Comparison of ENCODE assay signal across 8 cellular contexts in the genomic region with DNA sequence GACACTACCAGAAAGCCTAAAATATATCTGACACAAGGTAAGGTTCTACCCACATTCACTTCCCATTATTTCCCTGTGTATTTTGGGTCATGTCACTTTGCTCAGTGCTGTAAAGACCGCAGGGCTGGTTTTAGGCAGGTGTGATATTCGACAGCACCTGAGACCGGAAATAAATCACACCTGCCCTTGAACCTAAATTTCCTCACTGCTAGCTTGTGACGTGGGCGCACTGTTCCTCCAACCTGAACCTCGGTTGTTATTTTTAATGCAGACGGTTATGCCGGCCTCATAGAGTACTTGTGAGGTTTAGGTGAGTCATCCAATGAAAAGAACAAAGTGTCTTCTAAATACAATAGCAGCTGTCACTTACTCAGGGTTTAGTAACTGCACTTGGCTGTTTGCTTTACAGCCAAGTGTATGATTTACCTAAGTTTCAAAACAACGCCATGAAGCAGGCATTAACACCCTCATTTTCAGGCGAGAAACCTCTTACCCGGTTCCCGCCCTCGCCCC. TPM values are rescaled to one million over a fixed set of nuclear protein-coding genes. Genes with fewer than 3 reads are reported as not detected.
DNase-seq lines count a peak whose midpoint lies in the region; ATAC-seq and TF ChIP-seq lines count a peak whose summit lies in the region.

No MANE protein-coding gene starts in this region.

- H3K4me1 ChIP-seq in hepatocyte (ENCODE audit: insufficient read depth) (no peaks in the 10 kb centered on the region), skeletal muscle tissue (ENCODE audit: control insufficient read depth in 3 of 3, insufficient read depth in 3 of 3, low read length in 3 of 3) (peaks cover 2 to 15% (median 9%) of the 10 kb centered on the region in 3 donors)

- peaks cover 27% of the 10 kb centered on the region for H3K4me1 Mint-ChIP-seq in activated naive CD4-positive, alpha-beta T cell treated with anti-CD3 and anti-CD28 coated beads, Interleukin-2, amount 50 U/mL, for 24 hours

- H4K20me1 ChIP-seq in hepatocyte (ENCODE audit: insufficient read depth, poor library complexity, severe bottlenecking) = no peaks in the 10 kb centered on the region

- H3K36me3 Mint-ChIP-seq in activated naive CD4-positive, alpha-beta T cell treated with anti-CD3 and anti-CD28 coated beads, Interleukin-2, amount 50 U/mL, for 24 hours = peaks cover 2% of the 10 kb centered on the region

- peak overlapping the region; percentile 86 for H2AFZ ChIP-seq in hepatocyte

- 35% methylated on average over 13 of the region's 13 CpGs for WGBS in hepatocyte (ENCODE audit: low lambda C conversion rate, missing lambda C conversion rate)

- H3K4me3 Mint-ChIP-seq in activated naive CD4-positive, alpha-beta T cell treated with anti-CD3 and anti-CD28 coated beads, Interleukin-2, amount 50 U/mL, for 24 hours = peak overlapping the region; percentile 86

- H3K9me3 ChIP-seq in hepatocyte (ENCODE audit: low read depth) (no peaks in the 10 kb centered on the region), skeletal muscle tissue (ENCODE audit: control insufficient read depth in 3 of 3, low read length in 3 of 3) (no peaks in the 10 kb centered on the region)

- H3K27me3 Mint-ChIP-seq in activated naive CD4-positive, alpha-beta T cell treated with anti-CD3 and anti-CD28 coated beads, Interleukin-2, amount 50 U/mL, for 24 hours = peaks cover 26% of the 10 kb centered on the region

- H3K27ac ChIP-seq in hepatocyte (peak overlapping the region; percentile 89), skeletal muscle tissue (ENCODE audit: low read depth, low read length) (peak overlapping the region; percentile 80)

- ATAC-seq in HG02763 (IDR thresholded peaks at IDR 0.05; ENCODE audit: unreplicated experiment) = peak; percentile 44

- no peaks in the 10 kb centered on the region for H3K27me3 ChIP-seq in hepatocyte
- peaks cover 11 to 19% (median 16%) of the 10 kb centered on the region in 3 donors for H3K27me3 ChIP-seq in skeletal muscle tissue (ENCODE audit: control insufficient read depth in 3 of 3, insufficient read depth in 3 of 3, low read length in 3 of 3)

- H3K36me3 ChIP-seq in hepatocyte (replicated peaks; ENCODE audit: insufficient read depth, low read depth) (no peaks in the 10 kb centered on the region), skeletal muscle tissue (ENCODE audit: control insufficient read depth in 3 of 3, insufficient read depth in 3 of 3, low read length in 3 of 3) (no peaks in the 10 kb centered on the region)

- DNase-seq in activated T-cell treated with anti-CD3 and anti-CD28 coated beads, Interleukin-2, amount 50 U/mL, for 1 hour = peak; percentile 47
- DNase-seq in activated T-cell treated with anti-CD3 and anti-CD28 coated beads for 4 hours (no peak), NCI-H2196 (lab: John Stamatoyannopoulos, UW; ENCODE audit: unreplicated experiment) (peak; percentile 51), hepatocyte (ENCODE audit: low spot score) (peak; percentile 59), NCI-H2227 (lab: John Stamatoyannopoulos, UW; ENCODE audit: unreplicated experiment) (no peak)

- no peaks in the 10 kb centered on the region for H3K79me2 ChIP-seq in hepatocyte

- no peaks in the 10 kb centered on the region for H3K9me2 ChIP-seq in hepatocyte (replicated peaks; ENCODE audit: insufficient read depth)

- H3K27ac Mint-ChIP-seq in activated naive CD4-positive, alpha-beta T cell treated with anti-CD3 and anti-CD28 coated beads, Interleukin-2, amount 50 U/mL, for 24 hours = no peak overlapping the region

- H3K4me3 ChIP-seq in hepatocyte (peak overlapping the region; percentile 46), skeletal muscle tissue (ENCODE audit: low read length in 3 of 3) (peak overlapping the region; percentile 78 to 88 (median 79))

- peak overlapping the region; percentile 60 to 86 (median 78) for H3K9ac ChIP-seq in skeletal muscle tissue (ENCODE audit: low read depth in 1 of 3, low read length in 3 of 3)

- no peak for TF ChIP-seq CTCF in hepatocyte (IDR thresholded peaks at IDR 0.05; ENCODE audit: poor library complexity)

- H3K9me3 Mint-ChIP-seq in activated naive CD4-positive, alpha-beta T cell treated with anti-CD3 and anti-CD28 coated beads, Interleukin-2, amount 50 U/mL, for 24 hours = no peaks in the 10 kb centered on the region

- H3K4me2 ChIP-seq in hepatocyte = peak overlapping the region; percentile 91

RNA-seq across cellular contexts. Expression of a gene that starts 20.7 kb away (rescaled TPM):
- 7.0 and 10.7 TPM in 2 replicates for total RNA-seq in hepatocyte
- polyA plus RNA-seq in hepatocyte = 3.5 and 4.0 TPM in 2 replicates
- total RNA-seq in skeletal muscle tissue = 5.2 TPM

RNA-seq across cellular contexts. Expression of a gene that starts 53.6 kb away (rescaled TPM):
- 0.13 and 0.32 TPM in 2 replicates for total RNA-seq in hepatocyte
- 0.35 and 0.36 TPM in 2 replicates for polyA plus RNA-seq in hepatocyte
- not detected for total RNA-seq in skeletal muscle tissue

Comparison
In these comparisons a context has a peak if more than half of its experiments do, and no peak if none do; other contexts are left out.
1. DNase-seq: peak in activated T-cell treated with anti-CD3 and anti-CD28 coated beads, Interleukin-2, amount 50 U/mL, for 1 hour (single experiment), NCI-H2196 (single experiment) and hepatocyte (single experiment); none in activated T-cell treated with anti-CD3 and anti-CD28 coated beads for 4 hours (single experiment) and NCI-H2227 (single experiment).